In genomic region chr6:34484391-34484790, GRCh38 we compare ENCODE assay signal across 1 cellular context.
TF ChIP-seq lines count a peak whose summit lies in the region.

No MANE protein-coding gene starts in this region.

TF ChIP-seq in HCT116, 20 proteins besides CTCF, POLR2A, EP300 and RAD21 (continued from another document):
- TF ChIP-seq REST (IDR thresholded peaks at IDR 0.05; ENCODE audit: low read depth) (no peak), ZFX (IDR thresholded peaks at IDR 0.05) (no peak), YY1 (IDR thresholded peaks at IDR 0.05; ENCODE audit: extremely low read depth, insufficient replicate concordance, low read depth, low read length) (no peak), POLR2AphosphoS5 (IDR thresholded peaks at IDR 0.05; ENCODE audit: low read depth, low read length) (no peak), SP1 (IDR thresholded peaks at IDR 0.05; ENCODE audit: low read depth) (no peak), MAX (IDR thresholded peaks at IDR 0.05) (no peak), CEBPB (IDR thresholded peaks at IDR 0.05; ENCODE audit: low read depth) (no peak), SRF (IDR thresholded peaks at IDR 0.05; ENCODE audit: low read depth) (no peak), TCF7L2 (IDR thresholded peaks at IDR 0.05; ENCODE audit: borderline replicate concordance, extremely low read depth, insufficient read depth, insufficient read length) (no peak), EGR1 (IDR thresholded peaks at IDR 0.05; ENCODE audit: low read depth) (no peak), JUND (IDR thresholded peaks at IDR 0.05) (no peak), CBX3 (IDR thresholded peaks at IDR 0.05; ENCODE audit: low read depth) (no peak), EZH2phosphoT487 (IDR thresholded peaks at IDR 0.05; ENCODE audit: borderline replicate concordance) (no peak)
- TF ChIP-seq, protein P1, sequence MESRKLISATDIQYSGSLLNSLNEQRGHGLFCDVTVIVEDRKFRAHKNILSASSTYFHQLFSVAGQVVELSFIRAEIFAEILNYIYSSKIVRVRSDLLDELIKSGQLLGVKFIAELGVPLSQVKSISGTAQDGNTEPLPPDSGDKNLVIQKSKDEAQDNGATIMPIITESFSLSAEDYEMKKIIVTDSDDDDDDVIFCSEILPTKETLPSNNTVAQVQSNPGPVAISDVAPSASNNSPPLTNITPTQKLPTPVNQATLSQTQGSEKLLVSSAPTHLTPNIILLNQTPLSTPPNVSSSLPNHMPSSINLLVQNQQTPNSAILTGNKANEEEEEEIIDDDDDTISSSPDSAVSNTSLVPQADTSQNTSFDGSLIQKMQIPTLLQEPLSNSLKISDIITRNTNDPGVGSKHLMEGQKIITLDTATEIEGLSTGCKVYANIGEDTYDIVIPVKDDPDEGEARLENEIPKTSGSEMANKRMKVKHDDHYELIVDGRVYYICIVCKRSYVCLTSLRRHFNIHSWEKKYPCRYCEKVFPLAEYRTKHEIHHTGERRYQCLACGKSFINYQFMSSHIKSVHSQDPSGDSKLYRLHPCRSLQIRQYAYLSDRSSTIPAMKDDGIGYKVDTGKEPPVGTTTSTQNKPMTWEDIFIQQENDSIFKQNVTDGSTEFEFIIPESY (IDR thresholded peaks at IDR 0.05; ENCODE audit: extremely low read depth, insufficient replicate concordance, low read length): no peak
